In genomic region chr18:74282359-74283254, GRCh38 we compare ENCODE assay signal across 2 cellular contexts.
A peak's percentile ranks its signal among the peaks of the same experiment; 100 is the strongest.
TF ChIP-seq lines count a peak whose summit lies in the region.

No MANE protein-coding gene starts in this region.

TF ChIP-seq in GM23338, 12 proteins besides CTCF, POLR2A, EP300 and RAD21:
- TF ChIP-seq EZH2phosphoT487 (IDR thresholded peaks at IDR 0.05; ENCODE audit: unreplicated experiment) (no peak), REST (IDR thresholded peaks at IDR 0.05; ENCODE audit: unreplicated experiment) (no peak)
- TF ChIP-seq, protein P1, sequence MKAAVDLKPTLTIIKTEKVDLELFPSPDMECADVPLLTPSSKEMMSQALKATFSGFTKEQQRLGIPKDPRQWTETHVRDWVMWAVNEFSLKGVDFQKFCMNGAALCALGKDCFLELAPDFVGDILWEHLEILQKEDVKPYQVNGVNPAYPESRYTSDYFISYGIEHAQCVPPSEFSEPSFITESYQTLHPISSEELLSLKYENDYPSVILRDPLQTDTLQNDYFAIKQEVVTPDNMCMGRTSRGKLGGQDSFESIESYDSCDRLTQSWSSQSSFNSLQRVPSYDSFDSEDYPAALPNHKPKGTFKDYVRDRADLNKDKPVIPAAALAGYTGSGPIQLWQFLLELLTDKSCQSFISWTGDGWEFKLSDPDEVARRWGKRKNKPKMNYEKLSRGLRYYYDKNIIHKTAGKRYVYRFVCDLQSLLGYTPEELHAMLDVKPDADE (IDR thresholded peaks at IDR 0.05), result peak; percentile 28; the same call in 1 of the 2 replicates

TF ChIP-seq in GM12878, 131 proteins besides CTCF, POLR2A, EP300 and RAD21:
- no peak for TF ChIP-seq NFYA (IDR thresholded peaks at IDR 0.05; ENCODE audit: borderline replicate concordance, low read depth, low read length)
- no peak for TF ChIP-seq SUZ12 (IDR thresholded peaks at IDR 0.05; ENCODE audit: unreplicated experiment)
- TF ChIP-seq, protein P2, sequence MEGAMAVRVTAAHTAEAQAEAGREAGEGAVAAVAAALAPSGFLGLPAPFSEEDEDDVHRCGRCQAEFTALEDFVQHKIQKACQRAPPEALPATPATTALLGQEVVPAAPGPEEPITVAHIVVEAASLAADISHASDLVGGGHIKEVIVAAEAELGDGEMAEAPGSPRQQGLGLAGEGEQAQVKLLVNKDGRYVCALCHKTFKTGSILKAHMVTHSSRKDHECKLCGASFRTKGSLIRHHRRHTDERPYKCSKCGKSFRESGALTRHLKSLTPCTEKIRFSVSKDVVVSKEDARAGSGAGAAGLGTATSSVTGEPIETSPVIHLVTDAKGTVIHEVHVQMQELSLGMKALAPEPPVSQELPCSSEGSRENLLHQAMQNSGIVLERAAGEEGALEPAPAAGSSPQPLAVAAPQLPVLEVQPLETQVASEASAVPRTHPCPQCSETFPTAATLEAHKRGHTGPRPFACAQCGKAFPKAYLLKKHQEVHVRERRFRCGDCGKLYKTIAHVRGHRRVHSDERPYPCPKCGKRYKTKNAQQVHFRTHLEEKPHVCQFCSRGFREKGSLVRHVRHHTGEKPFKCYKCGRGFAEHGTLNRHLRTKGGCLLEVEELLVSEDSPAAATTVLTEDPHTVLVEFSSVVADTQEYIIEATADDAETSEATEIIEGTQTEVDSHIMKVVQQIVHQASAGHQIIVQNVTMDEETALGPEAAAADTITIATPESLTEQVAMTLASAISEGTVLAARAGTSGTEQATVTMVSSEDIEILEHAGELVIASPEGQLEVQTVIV (IDR thresholded peaks at IDR 0.05; ENCODE audit: borderline replicate concordance, partially characterized antibody), result no peak
- TF ChIP-seq IKZF1 (conservative IDR thresholded peaks at IDR 0.05), result no peak
- no peak for TF ChIP-seq ELK1 (IDR thresholded peaks at IDR 0.05; ENCODE audit: low read depth, low read length)
